12 cellular contexts compared by ENCODE assay signal in the genomic region with DNA sequence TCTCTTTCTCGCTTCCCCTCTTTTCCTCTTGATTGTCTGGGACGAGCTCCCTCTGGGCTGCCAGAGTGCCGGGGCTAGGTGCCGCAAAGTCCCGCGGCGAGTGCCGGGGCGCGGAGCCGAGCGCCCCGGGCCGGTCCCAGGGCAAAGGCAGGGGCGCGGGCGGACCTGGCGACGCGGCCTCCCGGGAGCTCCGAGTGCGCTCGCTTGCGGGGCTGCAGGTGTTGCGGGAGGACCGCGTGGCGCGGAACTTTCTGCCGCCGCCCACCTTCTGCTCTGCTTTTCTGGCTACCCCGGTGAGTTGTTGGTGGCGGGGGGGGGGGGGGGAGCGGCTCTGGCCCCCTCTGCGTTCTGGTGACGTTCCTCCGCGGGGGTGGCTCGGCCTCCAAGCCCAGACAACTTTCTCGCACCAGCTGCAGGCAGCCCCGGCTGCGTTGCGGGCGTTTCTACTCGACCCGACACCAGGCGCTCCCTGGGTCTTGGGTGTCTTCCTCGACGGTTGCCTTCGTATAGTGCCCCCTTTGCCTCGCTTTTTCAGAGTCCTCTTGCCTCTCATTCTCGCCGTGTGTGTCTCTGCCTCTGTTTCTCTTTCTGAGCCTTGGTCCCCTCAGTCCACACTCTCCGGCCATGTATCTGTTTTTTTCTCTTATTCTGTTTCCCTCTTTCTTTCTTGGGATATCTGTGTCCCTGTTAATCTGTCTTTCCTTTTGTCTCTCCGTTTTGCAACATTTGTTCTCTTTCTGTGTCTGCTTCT. TPM values are rescaled to one million over a fixed set of nuclear protein-coding genes. Genes with fewer than 3 reads are reported as not detected.
DNase-seq lines count a peak whose midpoint lies in the region; ATAC-seq and TF ChIP-seq lines count a peak whose summit lies in the region.
"Had no signal": no experiment of that assay in that cellular context is flagged by ENCODE, and none has a peak within 500 bp of the region (broad histone marks: within the 10 kb centered on the region; RNA-seq: fewer than 3 reads in every experiment).

No MANE protein-coding gene starts in this region.

- no peak for ATAC-seq in right cardiac atrium
- ATAC-seq in heart right ventricle: no peak
- ATAC-seq in HG03025 (IDR thresholded peaks at IDR 0.05; ENCODE audit: low FRiP score, unreplicated experiment): no peak

- H3K27ac ChIP-seq in right cardiac atrium (ENCODE audit: low read length): no peak overlapping the region
- no peak overlapping the region for H3K27ac ChIP-seq in heart right ventricle
- H3K27ac ChIP-seq in breast epithelium: no peak overlapping the region
- H3K27ac ChIP-seq: RWPE1 had no signal

- intact Hi-C loops in right cardiac atrium (cut with DNase I) (no loop called here), heart right ventricle (cut with DNase I) (no loop called here), breast epithelium (cut with DNase I; ENCODE audit: low total_unique reads) (no loop called here)

- H3K9me3 ChIP-seq in right cardiac atrium (ENCODE audit: control insufficient read depth, low read length): no peaks in the 10 kb centered on the region
- H3K9me3 ChIP-seq in heart right ventricle: peaks cover 0 to 4% (median 0%) of the 10 kb centered on the region in 11 donors
- H3K9me3 ChIP-seq in breast epithelium: no peaks in the 10 kb centered on the region

- H3K4me1 ChIP-seq in right cardiac atrium (ENCODE audit: control insufficient read depth, insufficient read depth, low read length): no peaks in the 10 kb centered on the region
- H3K4me1 ChIP-seq in heart right ventricle: peaks cover 0 to 4% (median 0%) of the 10 kb centered on the region in 9 donors
- no peaks in the 10 kb centered on the region for H3K4me1 ChIP-seq in breast epithelium

- TF ChIP-seq CTCF in heart right ventricle (IDR thresholded peaks at IDR 0.05) (no peak), breast epithelium (IDR thresholded peaks at IDR 0.05) (no peak), mesothelial cell of epicardium (IDR thresholded peaks at IDR 0.05; ENCODE audit: unreplicated experiment) (no peak), GM10248 (IDR thresholded peaks at IDR 0.05; ENCODE audit: control extremely low read depth, extremely low read depth, low read depth, missing control alignments) (no peak)

- no peaks in the 10 kb centered on the region for H3K36me3 ChIP-seq in heart right ventricle
- H3K36me3 ChIP-seq in breast epithelium: no peaks in the 10 kb centered on the region

- H3K27me3 ChIP-seq in right cardiac atrium (ENCODE audit: control insufficient read depth, insufficient read depth) (peaks cover 4% of the 10 kb centered on the region), heart right ventricle (peaks cover 6 to 61% (median 44%) of the 10 kb centered on the region in 7 donors), breast epithelium (peaks cover 0 to 40% of the 10 kb centered on the region in 2 donors)

- peaks cover 19% of the 10 kb centered on the region for H3K4me1 Mint-ChIP-seq in mesothelial cell of epicardium
- peaks cover 2% of the 10 kb centered on the region for H3K4me1 Mint-ChIP-seq in activated CD4-positive, alpha-beta memory T cell treated with anti-CD3 and anti-CD28 coated beads, Interleukin-2, amount 10 ng/mL, durations not matched to agents 7 days and 5 days
- H3K4me1 Mint-ChIP-seq: CD4-positive, CD25-positive, alpha-beta regulatory T cell had no signal

- POLR2A ChIA-PET in GM10248 (lab: Yijun Ruan, JAX): no interaction called here
- POLR2A ChIA-PET in activated CD4-positive, alpha-beta memory T cell treated with anti-CD3 and anti-CD28 coated beads, Interleukin-2, amount 10 ng/mL, durations not matched to agents 7 days and 5 days (lab: Charles Lee): no interaction called here

- TF ChIP-seq POLR2A in breast epithelium (IDR thresholded peaks at IDR 0.05): no peak

- peaks cover 45% of the 10 kb centered on the region for H3K27me3 Mint-ChIP-seq in mesothelial cell of epicardium (ENCODE audit: low read depth)
- peaks cover 21% of the 10 kb centered on the region for H3K27me3 Mint-ChIP-seq in activated CD4-positive, alpha-beta memory T cell treated with anti-CD3 and anti-CD28 coated beads, Interleukin-2, amount 10 ng/mL, durations not matched to agents 7 days and 5 days

- CTCF ChIA-PET in GM10248 (lab: Yijun Ruan, JAX): no interaction called here
- CTCF ChIA-PET in activated CD4-positive, alpha-beta memory T cell treated with anti-CD3 and anti-CD28 coated beads, Interleukin-2, amount 10 ng/mL, durations not matched to agents 7 days and 5 days (lab: Charles Lee): no interaction called here

- no peaks in the 10 kb centered on the region for H3K36me3 Mint-ChIP-seq in mesothelial cell of epicardium
- H3K36me3 Mint-ChIP-seq in activated CD4-positive, alpha-beta memory T cell treated with anti-CD3 and anti-CD28 coated beads, Interleukin-2, amount 10 ng/mL, durations not matched to agents 7 days and 5 days (ENCODE audit: low read depth): peaks cover 6% of the 10 kb centered on the region
- H3K36me3 Mint-ChIP-seq: CD4-positive, CD25-positive, alpha-beta regulatory T cell had no signal

- H3K9me3 Mint-ChIP-seq in mesothelial cell of epicardium: no peaks in the 10 kb centered on the region
- peaks cover 3% of the 10 kb centered on the region for H3K9me3 Mint-ChIP-seq in activated CD4-positive, alpha-beta memory T cell treated with anti-CD3 and anti-CD28 coated beads, Interleukin-2, amount 10 ng/mL, durations not matched to agents 7 days and 5 days

- peak in 1 of 3 donors; percentile 43 for DNase-seq in right cardiac atrium
- DNase-seq in heart right ventricle: no peak
- no peak for DNase-seq in breast epithelium (ENCODE audit: low spot score in 2 of 2)
- peak in 1 of 2 experiments; percentile 22 for DNase-seq in mesothelial cell of epicardium (ENCODE audit: low spot score in 2 of 2, unreplicated experiment in 2 of 2)
- DNase-seq in GM10248 (ENCODE audit: extremely low spot score): no peak
- no peak for DNase-seq in activated CD4-positive, alpha-beta memory T cell treated with anti-CD3 and anti-CD28 coated beads, Interleukin-2, amount 10 ng/mL, durations not matched to agents 7 days and 5 days
- no peak for DNase-seq in T1000 (lab: John Stamatoyannopoulos, UW)
- DNase-seq: activated CD4-positive, alpha-beta memory T cell treated with anti-CD3 and anti-CD28 coated beads for 36 hours; CD4-positive, CD25-positive, alpha-beta regulatory T cell had no signal

- 2% methylated on average over 56 of the region's 56 CpGs for WGBS in right cardiac atrium
- 1 to 2% methylated on average over 51 to 55 of the region's 56 CpGs for WGBS in heart right ventricle, 2 donors

- peak overlapping the region; percentile 24 for H3K27ac Mint-ChIP-seq in mesothelial cell of epicardium
- H3K27ac Mint-ChIP-seq in activated CD4-positive, alpha-beta memory T cell treated with anti-CD3 and anti-CD28 coated beads, Interleukin-2, amount 10 ng/mL, durations not matched to agents 7 days and 5 days: no peak overlapping the region
- H3K27ac Mint-ChIP-seq: activated CD4-positive, alpha-beta memory T cell treated with anti-CD3 and anti-CD28 coated beads for 36 hours had no signal

- peak overlapping the region; percentile 33 for H3K4me3 ChIP-seq in right cardiac atrium (ENCODE audit: low read length)
- peak overlapping the region in 4 of 10 donors; percentile 14 to 27 (median 24) for H3K4me3 ChIP-seq in heart right ventricle
- peak overlapping the region; percentile 45 to 57 (median 56) for H3K4me3 ChIP-seq in breast epithelium

- peak overlapping the region; percentile 78 for H3K4me3 Mint-ChIP-seq in mesothelial cell of epicardium
- no peak overlapping the region for H3K4me3 Mint-ChIP-seq in activated CD4-positive, alpha-beta memory T cell treated with anti-CD3 and anti-CD28 coated beads, Interleukin-2, amount 10 ng/mL, durations not matched to agents 7 days and 5 days
- H3K4me3 Mint-ChIP-seq: activated CD4-positive, alpha-beta memory T cell treated with anti-CD3 and anti-CD28 coated beads for 36 hours had no signal

RNA-seq across cellular contexts. Expression of gene GALNT13, which starts 0.8 kb away (rescaled TPM):
- total RNA-seq in right cardiac atrium: 1 to 10 TPM in 3 of 4 donors, under 1 TPM in 1; 0.91 to 4.1 (median 2.9) TPM
- polyA plus RNA-seq in right cardiac atrium: 4.6 TPM
- total RNA-seq in heart right ventricle: under 1 TPM in 2 of 10 donors, not detected in 8; 0.05 to 0.30 TPM
- under 1 TPM in 1 of 2 donors, not detected in 1; 0.01 TPM for polyA plus RNA-seq in heart right ventricle
- total RNA-seq in breast epithelium: 10 to 100 TPM in 1 of 3 donors, under 1 TPM in 2; 0.33 to 17.3 (median 0.44) TPM
- 15.8 to 18.4 TPM (median 16.1 TPM) in 3 replicates for total RNA-seq in mesothelial cell of epicardium
- total RNA-seq in activated CD4-positive, alpha-beta memory T cell treated with anti-CD3 and anti-CD28 coated beads, Interleukin-2, amount 10 ng/mL, durations not matched to agents 7 days and 5 days: not detected
- total RNA-seq: activated CD4-positive, alpha-beta memory T cell treated with anti-CD3 and anti-CD28 coated beads for 36 hours; CD4-positive, CD25-positive, alpha-beta regulatory T cell had no signal
- polyA plus RNA-seq: keratinocyte had no signal
